In the genomic region with DNA sequence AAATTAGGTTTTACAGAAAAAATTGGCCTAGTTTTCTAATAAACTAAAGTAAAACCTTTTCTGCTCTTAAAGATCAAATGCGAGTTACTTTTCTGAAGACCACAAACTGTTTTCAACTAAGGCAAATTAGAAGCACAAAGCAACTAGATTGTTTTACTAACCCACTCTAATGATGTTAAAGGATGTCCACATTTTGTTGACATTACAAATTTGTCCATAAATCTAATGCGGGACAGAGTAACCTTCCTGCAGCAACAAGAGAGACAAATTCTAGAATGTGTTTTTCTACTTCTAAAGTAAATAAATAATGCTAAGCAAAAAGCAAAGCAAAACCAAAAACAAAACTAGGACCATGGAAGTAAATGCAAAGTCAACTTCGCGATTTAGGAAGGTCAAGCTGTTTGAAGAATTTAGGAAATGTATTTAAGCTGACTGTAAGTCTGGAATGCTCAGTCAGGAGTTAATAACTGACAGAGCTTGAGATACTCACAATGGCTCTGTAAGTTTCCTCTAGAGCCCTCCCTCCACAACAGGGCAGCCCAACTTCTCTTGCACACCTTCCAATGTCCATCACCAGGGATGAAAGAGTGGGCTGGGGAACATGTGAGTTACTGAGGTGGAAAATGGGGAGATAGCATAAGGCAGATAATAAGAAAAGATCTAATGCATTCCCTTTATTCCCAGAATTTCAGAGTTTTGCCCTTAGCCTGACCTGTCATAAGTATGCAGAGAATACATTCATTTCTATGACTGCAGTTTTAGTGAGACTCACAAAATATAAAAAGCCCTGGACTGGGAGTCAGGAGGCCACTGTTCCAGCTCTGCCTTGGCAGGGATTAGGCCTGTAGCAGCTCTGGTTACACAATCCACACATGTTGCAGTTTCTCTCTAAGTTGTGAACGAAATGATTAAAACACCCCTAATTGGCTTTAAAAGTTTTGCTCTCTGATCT, we compare ENCODE assay signal across 15 cellular contexts.
DNase-seq lines count a peak whose midpoint lies in the region; ATAC-seq and TF ChIP-seq lines count a peak whose summit lies in the region.
"Had no signal": no experiment of that assay in that cellular context is flagged by ENCODE, and none has a peak within 500 bp of the region (broad histone marks: within the 10 kb centered on the region; RNA-seq: fewer than 3 reads in every experiment).

No MANE protein-coding gene starts in this region.

- H3K79me2 ChIP-seq in H9 (ENCODE audit: insufficient read depth, low read length) = no peaks in the 10 kb centered on the region

- H3K9ac ChIP-seq in H9 (ENCODE audit: extremely low read depth, insufficient read length, low read length) = no peak overlapping the region

- TF ChIP-seq CTCF in body of pancreas (IDR thresholded peaks at IDR 0.05) (no peak), nephron progenitor cell (IDR thresholded peaks at IDR 0.05) (no peak), natural killer cell (IDR thresholded peaks at IDR 0.05) (no peak), H9 (conservative IDR thresholded peaks at IDR 0.05) (no peak)

- H3K4me2 ChIP-seq in H9 (ENCODE audit: insufficient read depth, insufficient read length, low read length) = no peak overlapping the region

- in situ Hi-C loops in ACHN (cut with HindIII; ENCODE audit: low pct_ligation_motif_present, low pct_unique_long_range_greater_than_20kb, low sequenced_read_pairs) = no loop called here

- H4K8ac ChIP-seq in H9 (replicated peaks; ENCODE audit: insufficient read length, low read depth, low read length) = no peak overlapping the region

- no peak overlapping the region for H3K18ac ChIP-seq in H9 (ENCODE audit: insufficient read length, low read depth, low read length)

- H3K4me1 ChIP-seq in body of pancreas = peaks cover 10% of the 10 kb centered on the region
- no peaks in the 10 kb centered on the region for H3K4me1 ChIP-seq in H9 (ENCODE audit: insufficient read depth, low read length)
- H3K4me1 ChIP-seq: HAP-1 had no signal

- H2BK12ac ChIP-seq in H9 (ENCODE audit: insufficient read length, low read depth, low read length) = no peak overlapping the region

- no peak overlapping the region for H3K4ac ChIP-seq in H9 (ENCODE audit: low read depth, low read length)

- H3K9me3 Mint-ChIP-seq in nephron progenitor cell (no peaks in the 10 kb centered on the region), natural killer cell (peaks cover 0 to 6% of the 10 kb centered on the region in 2 donors), H9 (peaks cover 8 to 10% of the 10 kb centered on the region in 2 experiments; a peak in 3 of 5 replicates)

- no peak overlapping the region for H2AFZ ChIP-seq in H9 (ENCODE audit: low read length)

- H3T11ph ChIP-seq in H9 (ENCODE audit: low read length) = no peak overlapping the region

- 67 to 72% methylated on average over 5 of the region's 5 CpGs for whole genome bisulfite sequencing in body of pancreas, 2 donors
- WGBS in H9 (ENCODE audit: extremely low coverage, insufficient read length, low lambda C conversion rate) = no CpG with 5 or more reads among the region's 5 CpGs

- H2BK5ac ChIP-seq in H9 (ENCODE audit: insufficient read length, low read length) = no peak overlapping the region

- H2BK20ac ChIP-seq in H9 (ENCODE audit: low read depth, low read length, poor library complexity, severe bottlenecking) = no peak overlapping the region

- H4K91ac ChIP-seq in H9 (ENCODE audit: insufficient read length, low read depth, low read length) = no peak overlapping the region

- H3K27ac ChIP-seq in body of pancreas = peak overlapping the region in 3 of 4 donors; percentile 19 to 66 (median 39)
- H3K27ac ChIP-seq in H9 (ENCODE audit: insufficient read length, low read depth, low read length) = no peak overlapping the region
- H3K27ac ChIP-seq: RWPE1 had no signal

- no peak overlapping the region for H3K56ac ChIP-seq in H9 (ENCODE audit: insufficient read length, low read depth, low read length)

- no peaks in the 10 kb centered on the region for H3K36me3 ChIP-seq in body of pancreas (replicated peaks in 1 of 2; ENCODE audit: insufficient read depth in 1 of 2, low read depth in 2 of 2)
- H3K36me3 ChIP-seq: HAP-1 had no signal

- no peak overlapping the region for H2AK5ac ChIP-seq in H9 (ENCODE audit: insufficient read length, low read length)

- H3K27me3 ChIP-seq in body of pancreas (no peaks in the 10 kb centered on the region), H9 (ENCODE audit: insufficient read depth, low read length) (peaks cover 25% of the 10 kb centered on the region)

- H3K23ac ChIP-seq in H9 (ENCODE audit: insufficient read length, low read depth, low read length) = no peak overlapping the region

- H3K9me3 ChIP-seq in body of pancreas (no peaks in the 10 kb centered on the region), H9 (ENCODE audit: control insufficient read depth, low read depth, low read length) (no peaks in the 10 kb centered on the region)
- H3K9me3 ChIP-seq: HAP-1 had no signal

- H3K79me1 ChIP-seq in H9 (ENCODE audit: insufficient read depth, low read depth, low read length, poor library complexity, severe bottlenecking) = no peaks in the 10 kb centered on the region

- H3K27ac Mint-ChIP-seq in nephron progenitor cell (peak overlapping the region; percentile 43), natural killer cell (no peak overlapping the region), H9 (no peak overlapping the region)
- H3K27ac Mint-ChIP-seq: CD14-positive monocyte had no signal

- ATAC-seq in body of pancreas (peak; percentile 81), left lobe of liver (peak; percentile 65), natural killer cell (no peak), HG03520 (IDR thresholded peaks at IDR 0.05; ENCODE audit: unreplicated experiment) (no peak)

- DNase-seq in ACHN (peak; percentile 60), body of pancreas (no peak), left lobe of liver (ENCODE audit: low spot score) (no peak), nephron progenitor cell (no peak), natural killer cell (no peak), NCI-H1092 (lab: John Stamatoyannopoulos, UW) (no peak), H9 (no peak)
- DNase-seq: COR-L47, NCI-H146, NCI-H2081 treated with DMSO at 0.1 percent for 48 hours, NCI-H526 had no signal

- peaks cover 13% of the 10 kb centered on the region for H3K27me3 Mint-ChIP-seq in nephron progenitor cell (ENCODE audit: low read depth, poor library complexity)
- peaks cover 0 to 10% of the 10 kb centered on the region in 2 donors for H3K27me3 Mint-ChIP-seq in natural killer cell (ENCODE audit: low read depth in 2 of 2)
- peaks cover 97% of the 10 kb centered on the region for H3K27me3 Mint-ChIP-seq in H9 (ENCODE audit: low read depth)

- H4K5ac ChIP-seq in H9 (ENCODE audit: insufficient read length, low read depth, low read length) = no peak overlapping the region

- no peaks in the 10 kb centered on the region for H3K23me2 ChIP-seq in H9 (ENCODE audit: insufficient read length, low read depth, low read length, poor library complexity, severe bottlenecking)

- no peaks in the 10 kb centered on the region for H4K20me1 ChIP-seq in H9 (ENCODE audit: control insufficient read depth, insufficient read depth, insufficient read length)

- H3K14ac ChIP-seq in H9 (ENCODE audit: insufficient read depth, low read length) = no peak overlapping the region

- H3K4me3 Mint-ChIP-seq in nephron progenitor cell (no peak overlapping the region), natural killer cell (no peak overlapping the region), H9 (no peak overlapping the region)
- H3K4me3 Mint-ChIP-seq: CD14-positive monocyte had no signal

- no peak overlapping the region for H2BK120ac ChIP-seq in H9 (ENCODE audit: low read depth, low read length, poor library complexity, severe bottlenecking)

- H3K4me1 Mint-ChIP-seq in nephron progenitor cell (peaks cover 66% of the 10 kb centered on the region), natural killer cell (no peaks in the 10 kb centered on the region), H9 (peaks cover 15 to 16% of the 10 kb centered on the region in 2 experiments)
- H3K4me1 Mint-ChIP-seq: CD14-positive monocyte had no signal

- no peak overlapping the region for H3K4me3 ChIP-seq in body of pancreas
- H3K4me3 ChIP-seq: HAP-1 had no signal

- H3K36me3 Mint-ChIP-seq in nephron progenitor cell (ENCODE audit: low read depth) = no peaks in the 10 kb centered on the region
- H3K36me3 Mint-ChIP-seq in natural killer cell = no peaks in the 10 kb centered on the region
- H3K36me3 Mint-ChIP-seq in H9 (ENCODE audit: insufficient read depth in 1 of 3, low read depth in 3 of 3) = no peaks in the 10 kb centered on the region; a peak in 1 of 7 replicates
- H3K36me3 Mint-ChIP-seq: CD14-positive monocyte had no signal

- TF ChIP-seq POLR2A in body of pancreas (IDR thresholded peaks at IDR 0.05) = no peak

- intact Hi-C loops in body of pancreas (cut with DNase I) = no loop called here
- intact Hi-C loops in natural killer cell (cut with micrococcal nuclease) = no loop called here

- H2BK15ac ChIP-seq in H9 (ENCODE audit: low read depth, low read length) = no peak overlapping the region

Comparison
In these comparisons a context has a peak if more than half of its experiments do, and no peak if none do; other contexts are left out.
1. ATAC-seq: peak in body of pancreas (single experiment) and left lobe of liver (single experiment); none in natural killer cell (0 of 3) and HG03520 (single experiment).